1 cellular context compared by ENCODE assay signal in the genomic region with DNA sequence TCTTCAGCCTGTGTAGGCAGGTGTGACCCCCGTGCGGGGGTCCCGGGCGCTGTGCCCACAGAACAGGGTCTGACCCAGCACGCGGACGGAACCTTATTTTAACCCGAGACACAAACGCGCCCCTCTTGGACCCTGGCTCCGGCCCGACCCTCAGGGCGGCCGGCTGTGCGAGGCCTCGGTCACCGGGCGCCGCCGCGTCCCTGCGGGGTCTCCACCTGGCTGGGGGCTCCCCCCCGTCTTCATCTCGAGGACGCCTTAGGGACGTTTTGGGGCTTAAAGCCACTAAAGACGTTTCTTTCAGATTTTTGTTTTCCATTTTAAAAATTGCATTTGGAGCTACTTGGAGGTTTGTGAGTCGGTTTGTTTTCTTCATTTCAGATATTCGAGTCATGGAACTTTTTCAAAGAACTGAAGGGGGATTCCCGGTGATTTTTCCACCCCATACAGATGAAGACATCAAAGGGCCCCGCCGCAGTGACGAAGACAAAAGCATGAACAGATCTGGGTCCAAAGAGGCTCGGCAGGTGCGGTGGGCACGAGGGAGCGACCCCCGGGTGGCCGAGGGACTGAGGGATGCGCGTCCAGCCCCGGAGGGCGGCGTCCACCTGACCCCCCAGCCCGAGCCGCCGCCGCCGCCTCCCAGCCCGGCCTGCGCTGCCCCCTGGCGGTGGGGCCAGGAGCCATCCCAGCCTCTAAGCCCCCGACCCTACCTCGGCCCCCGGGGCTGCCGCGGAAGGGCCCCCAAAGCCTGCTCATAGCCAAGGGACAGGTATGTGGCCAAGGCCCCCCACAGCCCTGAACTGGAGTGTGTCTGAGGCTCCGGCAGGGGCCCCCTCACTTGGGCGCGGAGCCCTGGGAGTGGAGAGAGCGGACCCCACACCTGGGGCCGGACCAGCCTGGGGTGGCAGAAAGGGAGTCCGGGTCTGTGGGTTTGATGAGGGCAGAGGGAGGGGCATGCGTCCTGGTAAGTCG.
TF ChIP-seq lines count a peak whose summit lies in the region.

No MANE protein-coding gene starts in this region.

TF ChIP-seq in GM23338, 12 proteins besides CTCF, POLR2A, EP300 and RAD21 (continued from another document):
- TF ChIP-seq, protein P1, sequence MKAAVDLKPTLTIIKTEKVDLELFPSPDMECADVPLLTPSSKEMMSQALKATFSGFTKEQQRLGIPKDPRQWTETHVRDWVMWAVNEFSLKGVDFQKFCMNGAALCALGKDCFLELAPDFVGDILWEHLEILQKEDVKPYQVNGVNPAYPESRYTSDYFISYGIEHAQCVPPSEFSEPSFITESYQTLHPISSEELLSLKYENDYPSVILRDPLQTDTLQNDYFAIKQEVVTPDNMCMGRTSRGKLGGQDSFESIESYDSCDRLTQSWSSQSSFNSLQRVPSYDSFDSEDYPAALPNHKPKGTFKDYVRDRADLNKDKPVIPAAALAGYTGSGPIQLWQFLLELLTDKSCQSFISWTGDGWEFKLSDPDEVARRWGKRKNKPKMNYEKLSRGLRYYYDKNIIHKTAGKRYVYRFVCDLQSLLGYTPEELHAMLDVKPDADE (IDR thresholded peaks at IDR 0.05) = no peak
- TF ChIP-seq NANOG (IDR thresholded peaks at IDR 0.05; ENCODE audit: borderline replicate concordance) = no peak
- no peak for TF ChIP-seq POLR2AphosphoS5 (IDR thresholded peaks at IDR 0.05; ENCODE audit: low read depth)
- no peak for TF ChIP-seq ZNF331 (CRISPR knock-in tag; IDR thresholded peaks at IDR 0.05; ENCODE audit: low read depth)
- TF ChIP-seq, protein P2, sequence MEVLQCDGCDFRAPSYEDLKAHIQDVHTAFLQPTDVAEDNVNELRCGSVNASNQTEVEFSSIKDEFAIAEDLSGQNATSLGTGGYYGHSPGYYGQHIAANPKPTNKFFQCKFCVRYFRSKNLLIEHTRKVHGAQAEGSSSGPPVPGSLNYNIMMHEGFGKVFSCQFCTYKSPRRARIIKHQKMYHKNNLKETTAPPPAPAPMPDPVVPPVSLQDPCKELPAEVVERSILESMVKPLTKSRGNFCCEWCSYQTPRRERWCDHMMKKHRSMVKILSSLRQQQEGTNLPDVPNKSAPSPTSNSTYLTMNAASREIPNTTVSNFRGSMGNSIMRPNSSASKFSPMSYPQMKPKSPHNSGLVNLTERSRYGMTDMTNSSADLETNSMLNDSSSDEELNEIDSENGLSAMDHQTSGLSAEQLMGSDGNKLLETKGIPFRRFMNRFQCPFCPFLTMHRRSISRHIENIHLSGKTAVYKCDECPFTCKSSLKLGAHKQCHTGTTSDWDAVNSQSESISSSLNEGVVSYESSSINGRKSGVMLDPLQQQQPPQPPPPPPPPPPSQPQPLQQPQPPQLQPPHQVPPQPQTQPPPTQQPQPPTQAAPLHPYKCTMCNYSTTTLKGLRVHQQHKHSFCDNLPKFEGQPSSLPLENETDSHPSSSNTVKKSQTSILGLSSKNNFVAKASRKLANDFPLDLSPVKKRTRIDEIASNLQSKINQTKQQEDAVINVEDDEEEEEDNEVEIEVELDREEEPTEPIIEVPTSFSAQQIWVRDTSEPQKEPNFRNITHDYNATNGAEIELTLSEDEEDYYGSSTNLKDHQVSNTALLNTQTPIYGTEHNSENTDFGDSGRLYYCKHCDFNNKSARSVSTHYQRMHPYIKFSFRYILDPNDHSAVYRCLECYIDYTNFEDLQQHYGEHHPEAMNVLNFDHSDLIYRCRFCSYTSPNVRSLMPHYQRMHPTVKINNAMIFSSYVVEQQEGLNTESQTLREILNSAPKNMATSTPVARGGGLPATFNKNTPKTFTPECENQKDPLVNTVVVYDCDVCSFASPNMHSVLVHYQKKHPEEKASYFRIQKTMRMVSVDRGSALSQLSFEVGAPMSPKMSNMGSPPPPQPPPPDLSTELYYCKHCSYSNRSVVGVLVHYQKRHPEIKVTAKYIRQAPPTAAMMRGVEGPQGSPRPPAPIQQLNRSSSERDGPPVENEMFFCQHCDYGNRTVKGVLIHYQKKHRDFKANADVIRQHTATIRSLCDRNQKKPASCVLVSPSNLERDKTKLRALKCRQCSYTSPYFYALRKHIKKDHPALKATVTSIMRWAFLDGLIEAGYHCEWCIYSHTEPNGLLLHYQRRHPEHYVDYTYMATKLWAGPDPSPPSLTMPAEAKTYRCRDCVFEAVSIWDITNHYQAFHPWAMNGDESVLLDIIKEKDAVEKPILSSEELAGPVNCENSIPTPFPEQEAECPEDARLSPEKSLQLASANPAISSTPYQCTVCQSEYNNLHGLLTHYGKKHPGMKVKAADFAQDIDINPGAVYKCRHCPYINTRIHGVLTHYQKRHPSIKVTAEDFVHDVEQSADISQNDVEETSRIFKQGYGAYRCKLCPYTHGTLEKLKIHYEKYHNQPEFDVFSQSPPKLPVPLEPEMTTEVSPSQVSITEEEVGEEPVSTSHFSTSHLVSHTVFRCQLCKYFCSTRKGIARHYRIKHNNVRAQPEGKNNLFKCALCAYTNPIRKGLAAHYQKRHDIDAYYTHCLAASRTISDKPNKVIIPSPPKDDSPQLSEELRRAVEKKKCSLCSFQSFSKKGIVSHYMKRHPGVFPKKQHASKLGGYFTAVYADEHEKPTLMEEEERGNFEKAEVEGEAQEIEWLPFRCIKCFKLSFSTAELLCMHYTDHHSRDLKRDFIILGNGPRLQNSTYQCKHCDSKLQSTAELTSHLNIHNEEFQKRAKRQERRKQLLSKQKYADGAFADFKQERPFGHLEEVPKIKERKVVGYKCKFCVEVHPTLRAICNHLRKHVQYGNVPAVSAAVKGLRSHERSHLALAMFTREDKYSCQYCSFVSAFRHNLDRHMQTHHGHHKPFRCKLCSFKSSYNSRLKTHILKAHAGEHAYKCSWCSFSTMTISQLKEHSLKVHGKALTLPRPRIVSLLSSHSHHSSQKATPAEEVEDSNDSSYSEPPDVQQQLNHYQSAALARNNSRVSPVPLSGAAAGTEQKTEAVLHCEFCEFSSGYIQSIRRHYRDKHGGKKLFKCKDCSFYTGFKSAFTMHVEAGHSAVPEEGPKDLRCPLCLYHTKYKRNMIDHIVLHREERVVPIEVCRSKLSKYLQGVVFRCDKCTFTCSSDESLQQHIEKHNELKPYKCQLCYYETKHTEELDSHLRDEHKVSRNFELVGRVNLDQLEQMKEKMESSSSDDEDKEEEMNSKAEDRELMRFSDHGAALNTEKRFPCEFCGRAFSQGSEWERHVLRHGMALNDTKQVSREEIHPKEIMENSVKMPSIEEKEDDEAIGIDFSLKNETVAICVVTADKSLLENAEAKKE (CRISPR knock-in tag; IDR thresholded peaks at IDR 0.05) = no peak
